16 cellular contexts compared by ENCODE assay signal in genomic region chr1:8019229-8019620, GRCh38. TPM values are rescaled to one million over a fixed set of nuclear protein-coding genes. Genes with fewer than 3 reads are reported as not detected.
DNase-seq lines count a peak whose midpoint lies in the region; ATAC-seq, FAIRE-seq and TF ChIP-seq lines count a peak whose summit lies in the region.
"Had no signal": no experiment of that assay in that cellular context is flagged by ENCODE, and none has a peak within 500 bp of the region (broad histone marks: within the 10 kb centered on the region; RNA-seq: fewer than 3 reads in every experiment).

No MANE protein-coding gene starts in this region.

- H2AFZ ChIP-seq in K562 (ENCODE audit: low read depth, low read length) (no peak overlapping the region), hepatocyte (no peak overlapping the region)

- no peak for TF ChIP-seq RAD21 in K562 (CRISPR knock-in tag; conservative IDR thresholded peaks at IDR 0.05 in 1 of 2, IDR thresholded peaks at IDR 0.05 in 1 of 2)

- 29% methylated on average over 5 of the region's 5 CpGs for WGBS in K562 (ENCODE audit: insufficient coverage, low coverage, missing lambda C conversion rate)
- 94% methylated on average over 5 of the region's 5 CpGs for WGBS in hepatocyte (ENCODE audit: low lambda C conversion rate, missing lambda C conversion rate)

- H3K36me3 ChIP-seq in A673 (ENCODE audit: insufficient read depth, low read length, poor library complexity, severe bottlenecking) (peaks cover 7% of the 10 kb centered on the region), K562 (ENCODE audit: control insufficient read depth, insufficient read depth, low read length) (no peaks in the 10 kb centered on the region), hepatocyte (replicated peaks; ENCODE audit: insufficient read depth, low read depth) (no peaks in the 10 kb centered on the region)

- DNase-seq in A673 (ENCODE audit: low spot score) (no peak), K562 (ENCODE audit: extremely low read depth in 1 of 4, low spot score in 3 of 4) (no peak), hepatocyte (ENCODE audit: low spot score) (no peak), pons (ENCODE audit: low spot score) (peak; percentile 42), SKM-1 treated with dmso at 0.1 percent for 144 hours (lab: John Stamatoyannopoulos, UW; ENCODE audit: unreplicated experiment) (no peak), cardiac septum (ENCODE audit: low spot score) (no peak), NCI-H1417 treated with DMSO at 0.1 percent for 48 hours (lab: John Stamatoyannopoulos, UW) (no peak)
- DNase-seq: activated CD8-positive, alpha-beta memory T cell treated with anti-CD3 and anti-CD28 coated beads, Interleukin-2, amount 10 ng/mL, durations not matched to agents 7 days and 5 days; dermis blood vessel endothelial cell; glutamatergic neuron; NCI-H1694 treated with DMSO at 0.1 percent for 48 hours had no signal

- TF ChIP-seq CTCF in A673 (conservative IDR thresholded peaks at IDR 0.05; ENCODE audit: low read depth, low read length) (no peak), K562 (IDR thresholded peaks at IDR 0.05 in 2 of 3, conservative IDR thresholded peaks at IDR 0.05 in 1 of 3; ENCODE audit: insufficient read depth in 2 of 3, low read depth in 1 of 3, low read length in 3 of 3) (no peak), hepatocyte (IDR thresholded peaks at IDR 0.05; ENCODE audit: poor library complexity) (no peak)

- H3K9me1 ChIP-seq in K562 (ENCODE audit: control insufficient read depth, insufficient read depth, low read length), result no peaks in the 10 kb centered on the region

- H3K4me1 ChIP-seq in A673 (ENCODE audit: insufficient read depth, low read length, poor library complexity, severe bottlenecking), result peaks cover 91% of the 10 kb centered on the region
- peaks cover 0 to 7% of the 10 kb centered on the region in 2 experiments; a peak in 1 of 5 replicates for H3K4me1 ChIP-seq in K562 (replicated peaks in 1 of 2; ENCODE audit: control insufficient read depth in 2 of 2, insufficient read depth in 2 of 2, low read length in 2 of 2)
- H3K4me1 ChIP-seq in hepatocyte (ENCODE audit: insufficient read depth), result peaks cover 58% of the 10 kb centered on the region

- intact Hi-C loops in A673 (cut with micrococcal nuclease; ENCODE audit: unreplicated experiment) (loop anchor here (10.0 kb wide), 1 partner anchor 326 kb away; no protein-coding TSS in a partner anchor), K562 (cut with micrococcal nuclease) (loop anchor here (5.0 kb wide), 1 partner anchor 352 kb away; no protein-coding TSS in a partner anchor), cardiac septum (cut with DNase I) (no loop called here)

- no peak for TF ChIP-seq EP300 in K562 (IDR thresholded peaks at IDR 0.05; ENCODE audit: low read length)

- H3K27ac ChIP-seq in A673 (ENCODE audit: low read depth, low read length, poor library complexity, severe bottlenecking), result peak overlapping the region; percentile 31
- no peak overlapping the region for H3K27ac ChIP-seq in K562 (ENCODE audit: extremely low read depth, low read depth, low read length)
- H3K27ac ChIP-seq in hepatocyte, result peak overlapping the region; percentile 57
- H3K27ac ChIP-seq: KMS-11 had no signal

- H3K4me3 ChIP-seq in A673 (ENCODE audit: low read depth, low read length, poor library complexity, severe bottlenecking) (no peak overlapping the region), K562 (no peak overlapping the region), hepatocyte (no peak overlapping the region)
- H3K4me3 ChIP-seq: lung, thoracic aorta had no signal

- POLR2A ChIA-PET in A673 (lab: Charles Lee; ENCODE audit: low non-redundant PET) (interaction anchor here (0.6 to 1.1 kb wide), 2 partner anchors 112 to 314 kb away, joined by 3 to 5 read pairs; no protein-coding TSS in a partner anchor), K562 (lab: Yijun Ruan, JAX) (interaction anchor here (0.7 kb wide), 1 partner anchor 288 kb away, joined by 5 read pairs; no protein-coding TSS in a partner anchor)

- no peaks in the 10 kb centered on the region for H3K9me2 ChIP-seq in hepatocyte (replicated peaks; ENCODE audit: insufficient read depth)

- H3K9ac ChIP-seq in K562 (ENCODE audit: insufficient read depth in 1 of 2, low read depth in 2 of 2, low read length in 2 of 2), result no peak overlapping the region
- H3K9ac ChIP-seq: KMS-11 had no signal

- CTCF ChIA-PET in A673 (lab: Charles Lee), result interaction anchor here (0.8 to 3.7 kb wide), 3 partner anchors 11 to 296 kb away, joined by 3 to 26 read pairs (median 6); no protein-coding TSS in a partner anchor
- CTCF ChIA-PET in K562 (lab: Yijun Ruan, JAX; ENCODE audit: low intra/inter-chr PET ratio), result no interaction called here

- H3K4me2 ChIP-seq in K562 (ENCODE audit: insufficient read depth, low read length) (no peak overlapping the region), hepatocyte (peak overlapping the region; percentile 45)
- H3K4me2 ChIP-seq: KMS-11 had no signal

- H3K79me2 ChIP-seq in K562 (ENCODE audit: control insufficient read depth, insufficient read depth, low read length) (no peaks in the 10 kb centered on the region), hepatocyte (peaks cover 92% of the 10 kb centered on the region)

- BruUV-seq in A673 (replicated peaks; lab: Mats Ljungman, UMichigan) (no TSS peak), K562 (replicated peaks; lab: Mats Ljungman, UMichigan) (no TSS peak)

- in situ Hi-C loops in K562 (cut with MboI), result loop anchor here (5.0 to 10.0 kb wide), 2 partner anchors 293 to 354 kb away; no protein-coding TSS in a partner anchor

- TF ChIP-seq POLR2A in K562 (conservative IDR thresholded peaks at IDR 0.05), result no peak

- H4K20me1 ChIP-seq in K562 (replicated peaks; ENCODE audit: control insufficient read depth, insufficient read depth, low read length), result no peaks in the 10 kb centered on the region; the same call in 1 of the 2 replicates
- H4K20me1 ChIP-seq in hepatocyte (ENCODE audit: insufficient read depth, poor library complexity, severe bottlenecking), result peaks cover 61% of the 10 kb centered on the region

- no peak for ATAC-seq in K562
- ATAC-seq in GM21528 (IDR thresholded peaks at IDR 0.05; ENCODE audit: low FRiP score, unreplicated experiment), result no peak
- ATAC-seq: activated CD8-positive, alpha-beta memory T cell treated with anti-CD3 and anti-CD28 coated beads, Interleukin-2, amount 10 ng/mL, durations not matched to agents 7 days and 5 days; activated naive CD4-positive, alpha-beta T cell treated with anti-CD3 and anti-CD28 coated beads, Interleukin-2, amount 50 U/mL, for 72 hours had no signal

- no peaks in the 10 kb centered on the region for H3K9me3 ChIP-seq in A673 (ENCODE audit: low read depth, low read length, poor library complexity, severe bottlenecking)
- H3K9me3 ChIP-seq in K562 (replicated peaks; ENCODE audit: control insufficient read depth, insufficient read depth, low read depth, low read length), result no peaks in the 10 kb centered on the region
- H3K9me3 ChIP-seq in hepatocyte (ENCODE audit: low read depth), result no peaks in the 10 kb centered on the region
- H3K9me3 ChIP-seq: thoracic aorta had no signal

- FAIRE-seq in K562 (lab: Jason Lieb, UNC), result no peak

- H3K27me3 ChIP-seq in A673 (replicated peaks; ENCODE audit: insufficient read depth, low read depth, low read length, poor library complexity) (no peaks in the 10 kb centered on the region), K562 (ENCODE audit: control insufficient read depth in 2 of 2, insufficient read depth in 2 of 2, low read length in 2 of 2) (peaks cover 15 to 20% of the 10 kb centered on the region in 2 experiments), hepatocyte (no peaks in the 10 kb centered on the region)

RNA-seq across cellular contexts. Expression of gene ERRFI1, which starts 6.9 kb away (rescaled TPM):
- 36.2 and 44.4 TPM in 2 replicates for total RNA-seq in A673 (2021)
- total RNA-seq in K562 (2011; cell fraction: chromatin; rRNA removed; ENCODE audit: low replicate concordance), result 3.7 and 4.7 TPM in 2 replicates
- total RNA-seq in K562 (2011; cell fraction: nucleolus; rRNA removed), result 1.7 TPM in 2 replicates
- 2.5 and 3.8 TPM in 2 replicates for total RNA-seq in K562 (2011; cell fraction: nucleoplasm; rRNA removed)
- 0.68 and 0.73 TPM in 2 replicates for total RNA-seq in K562 (2014; rRNA removed)
- 1.5 and 1.8 TPM in 2 replicates for total RNA-seq in K562 (2014; rRNA removed; fragmentation: Illumina TruSeq; extraction: Trizol)
- total RNA-seq in K562 (2015; rRNA removed; fragmentation: Illumina TruSeq; extraction: Trizol), result 0.98 and 1.1 TPM in 2 replicates
- total RNA-seq in K562 (2021), result 1.6 and 1.9 TPM in 2 replicates
- polyA plus RNA-seq in K562 (2011; rRNA removed), result 1.7 and 4.4 TPM in 2 replicates
- 1.3 and 2.7 TPM in 2 replicates for polyA plus RNA-seq in K562 (2011; cell fraction: cytosol; rRNA removed)
- polyA plus RNA-seq in K562 (2011; cell fraction: nucleus; rRNA removed), result 3.0 and 4.1 TPM in 2 replicates
- 1.9 and 2.1 TPM in 2 replicates for polyA plus RNA-seq in K562 (2012)
- polyA plus RNA-seq in K562 (2014; fragmentation: Illumina TruSeq; extraction: Trizol), result 1.4 and 1.8 TPM in 2 replicates
- under 1 TPM; 0.67 to 0.72 TPM for polyA plus RNA-seq in K562 (2014; fragmentation: Nextera tagmentation; extraction: Ambion mirVana)
- 0.80 and 2.0 TPM in 2 replicates for polyA plus RNA-seq in K562 (2014; rRNA removed)
- polyA minus RNA-seq in K562 (2011; rRNA and poly(A)+ RNA removed), result 1.3 and 1.9 TPM in 2 replicates
- polyA minus RNA-seq in K562 (2011; cell fraction: cytosol; rRNA and poly(A)+ RNA removed), result 1.2 and 1.5 TPM in 2 replicates
- polyA minus RNA-seq in K562 (2011; cell fraction: nucleus; rRNA and poly(A)+ RNA removed), result 1.2 and 1.5 TPM in 2 replicates
- total RNA-seq in hepatocyte, result 154 and 163 TPM in 2 replicates
- polyA plus RNA-seq in hepatocyte, result 123 and 139 TPM in 2 replicates
- total RNA-seq in cardiac septum, result 8.2 TPM

RNA-seq across cellular contexts. Expression of gene PARK7, which starts 57.7 kb away (rescaled TPM):
- total RNA-seq in A673 (2021) (352 and 358 TPM in 2 replicates), K562 (2014; rRNA removed) (338 and 413 TPM in 2 replicates), K562 (2014; rRNA removed; fragmentation: Illumina TruSeq; extraction: Trizol) (431 and 459 TPM in 2 replicates), K562 (2015; rRNA removed; fragmentation: Illumina TruSeq; extraction: Trizol) (358 and 374 TPM in 2 replicates), K562 (2021) (481 and 484 TPM in 2 replicates), hepatocyte (166 and 182 TPM in 2 replicates), cardiac septum (316 TPM)
- 81.4 and 87.8 TPM in 2 replicates for total RNA-seq in K562 (2011; cell fraction: chromatin; rRNA removed; ENCODE audit: low replicate concordance)
- 72.1 and 72.5 TPM in 2 replicates for total RNA-seq in K562 (2011; cell fraction: nucleolus; rRNA removed)
- total RNA-seq in K562 (2011; cell fraction: nucleoplasm; rRNA removed), result 120 and 137 TPM in 2 replicates
- polyA plus RNA-seq in K562 (2011; rRNA removed) (462 and 543 TPM in 2 replicates), K562 (2014; fragmentation: Illumina TruSeq; extraction: Trizol) (423 and 468 TPM in 2 replicates), K562 (2014; fragmentation: Nextera tagmentation; extraction: Ambion mirVana) (1,000 to 10,000 TPM; 1,113 to 1,298 TPM), K562 (2014; rRNA removed) (648 and 751 TPM in 2 replicates), hepatocyte (395 and 409 TPM in 2 replicates)
- polyA plus RNA-seq in K562 (2011; cell fraction: cytosol; rRNA removed), result 168 and 348 TPM in 2 replicates
- polyA plus RNA-seq in K562 (2011; cell fraction: nucleus; rRNA removed), result 85.5 and 167 TPM in 2 replicates
- 387 and 679 TPM in 2 replicates for polyA plus RNA-seq in K562 (2012)
- 322 and 330 TPM in 2 replicates for polyA minus RNA-seq in K562 (2011; rRNA and poly(A)+ RNA removed)
- 106 and 108 TPM in 2 replicates for polyA minus RNA-seq in K562 (2011; cell fraction: cytosol; rRNA and poly(A)+ RNA removed)
- polyA minus RNA-seq in K562 (2011; cell fraction: nucleus; rRNA and poly(A)+ RNA removed), result 32.7 and 66.8 TPM in 2 replicates
